1 cellular context compared by ENCODE assay signal in genomic region chr5:32585446-32586250, GRCh38.
TF ChIP-seq lines count a peak whose summit lies in the region.

TSS of gene SUB1 (plus strand) at chr5:32585557. CDS start at chr5:32588513, 2,956 bp downstream.

TF ChIP-seq in HEK293, 187 proteins besides CTCF, POLR2A, EP300 and RAD21 (continued from another document and continues in another):
- TF ChIP-seq ZNF513 (tag by site-specific recombination; IDR thresholded peaks at IDR 0.05) (no peak), ZNF248 (tag by site-specific recombination; IDR thresholded peaks at IDR 0.05) (no peak), ZNF239 (tag by site-specific recombination; IDR thresholded peaks at IDR 0.05) (no peak), ZNF221 (tag by site-specific recombination; IDR thresholded peaks at IDR 0.05; ENCODE audit: borderline replicate concordance) (no peak), ZBTB8A (tag by site-specific recombination; IDR thresholded peaks at IDR 0.05) (peak; percentile 48; the same call in 1 of the 2 replicates), HOXD13 (CRISPR knock-in tag; IDR thresholded peaks at IDR 0.05; ENCODE audit: borderline replicate concordance) (no peak), ZNF449 (tag by site-specific recombination; IDR thresholded peaks at IDR 0.05) (no peak), ZNF37A (tag by site-specific recombination; IDR thresholded peaks at IDR 0.05) (no peak), ZNF518A (tag by site-specific recombination; conservative IDR thresholded peaks at IDR 0.05; ENCODE audit: low read depth) (no peak; the same call in 1 of the 2 replicates), ZNF621 (tag by site-specific recombination; IDR thresholded peaks at IDR 0.05) (no peak), ZNF362 (tag by site-specific recombination; IDR thresholded peaks at IDR 0.05) (no peak), KLF1 (tag by site-specific recombination; IDR thresholded peaks at IDR 0.05) (peak; percentile 43; the same call in 1 of the 2 replicates), ZNF558 (tag by site-specific recombination; IDR thresholded peaks at IDR 0.05) (no peak), ZNF132 (tag by site-specific recombination; IDR thresholded peaks at IDR 0.05; ENCODE audit: borderline replicate concordance) (no peak), ZNF335 (tag by site-specific recombination; conservative IDR thresholded peaks at IDR 0.05) (no peak; the same call in 1 of the 2 replicates), ZBTB48 (tag by site-specific recombination; IDR thresholded peaks at IDR 0.05) (0 out of 2 replicates have a peak, but pooled peaks have one; percentile 12), ZNF629 (tag by site-specific recombination; IDR thresholded peaks at IDR 0.05) (peak; percentile 82), PRDM1 (tag by site-specific recombination; IDR thresholded peaks at IDR 0.05) (no peak), GLI2 (tag by site-specific recombination; IDR thresholded peaks at IDR 0.05; ENCODE audit: borderline replicate concordance, low read depth) (no peak), HIC1 (tag by site-specific recombination; IDR thresholded peaks at IDR 0.05) (no peak), MZF1 (tag by site-specific recombination; IDR thresholded peaks at IDR 0.05; ENCODE audit: borderline replicate concordance) (no peak; the same call in 1 of the 2 replicates), REPIN1 (tag by site-specific recombination; IDR thresholded peaks at IDR 0.05; ENCODE audit: low read depth) (peak; percentile 60; the same call in 1 of the 2 replicates), ZNF510 (tag by site-specific recombination; IDR thresholded peaks at IDR 0.05; ENCODE audit: insufficient replicate concordance) (no peak), PATZ1 (tag by site-specific recombination; IDR thresholded peaks at IDR 0.05) (peak; percentile 80), ZNF350 (tag by site-specific recombination; IDR thresholded peaks at IDR 0.05) (no peak), ZNF169 (tag by site-specific recombination; IDR thresholded peaks at IDR 0.05) (no peak), HOXA7 (CRISPR knock-in tag; IDR thresholded peaks at IDR 0.05; ENCODE audit: borderline replicate concordance) (no peak), MYNN (tag by site-specific recombination; IDR thresholded peaks at IDR 0.05; ENCODE audit: borderline replicate concordance) (no peak), ZNF785 (tag by site-specific recombination; IDR thresholded peaks at IDR 0.05) (no peak), PRDM10 (tag by site-specific recombination; IDR thresholded peaks at IDR 0.05) (peak; percentile 90), ZNF114 (tag by site-specific recombination; IDR thresholded peaks at IDR 0.05) (no peak), HOXC10 (CRISPR knock-in tag; IDR thresholded peaks at IDR 0.05) (no peak), ZBTB17 (tag by site-specific recombination; IDR thresholded peaks at IDR 0.05) (peak; percentile 70), ZNF747 (tag by site-specific recombination; IDR thresholded peaks at IDR 0.05) (no peak), ZSCAN23 (tag by site-specific recombination; IDR thresholded peaks at IDR 0.05) (no peak), ZNF18 (tag by site-specific recombination; IDR thresholded peaks at IDR 0.05) (no peak), ZNF707 (tag by site-specific recombination; IDR thresholded peaks at IDR 0.05) (no peak), ZSCAN30 (tag by site-specific recombination; IDR thresholded peaks at IDR 0.05) (peak; percentile 7; the same call in 1 of the 2 replicates), AEBP2 (tag by site-specific recombination; IDR thresholded peaks at IDR 0.05; ENCODE audit: borderline replicate concordance) (no peak), ZNF366 (tag by site-specific recombination; conservative IDR thresholded peaks at IDR 0.05) (no peak)
